12 cellular contexts compared by ENCODE assay signal in genomic region chr3:30435950-30436349, GRCh38.
DNase-seq lines count a peak whose midpoint lies in the region; ATAC-seq and TF ChIP-seq lines count a peak whose summit lies in the region.
"Had no signal": no experiment of that assay in that cellular context is flagged by ENCODE, and none has a peak within 500 bp of the region (broad histone marks: within the 10 kb centered on the region; RNA-seq: fewer than 3 reads in every experiment).

No MANE protein-coding gene starts in this region.

- peak overlapping the region; percentile 67 for H3K27ac ChIP-seq in subcutaneous abdominal adipose tissue (ENCODE audit: low read depth, low read length)

- no peaks in the 10 kb centered on the region for H3K36me3 ChIP-seq in subcutaneous abdominal adipose tissue (ENCODE audit: control insufficient read depth in 5 of 5, insufficient read depth in 5 of 5, low read length in 5 of 5)

- peaks cover 8 to 28% (median 25%) of the 10 kb centered on the region in 5 donors for H3K4me1 ChIP-seq in subcutaneous abdominal adipose tissue (ENCODE audit: control insufficient read depth in 5 of 5, insufficient read depth in 5 of 5, low read length in 5 of 5)

- H3K9me3 Mint-ChIP-seq in activated T-cell treated with anti-CD3 and anti-CD28 coated beads, Interleukin-2, amount 50 U/mL, for 72 hours = no peaks in the 10 kb centered on the region
- H3K9me3 Mint-ChIP-seq in T-cell = no peaks in the 10 kb centered on the region

- no peaks in the 10 kb centered on the region for H3K27me3 Mint-ChIP-seq in activated T-cell treated with anti-CD3 and anti-CD28 coated beads, Interleukin-2, amount 50 U/mL, for 72 hours (ENCODE audit: low read depth)
- H3K27me3 Mint-ChIP-seq in T-cell = no peaks in the 10 kb centered on the region

- peaks cover 0 to 2% of the 10 kb centered on the region in 2 donors for H3K36me3 Mint-ChIP-seq in activated T-cell treated with anti-CD3 and anti-CD28 coated beads, Interleukin-2, amount 50 U/mL, for 72 hours (ENCODE audit: insufficient read depth in 2 of 2)
- H3K36me3 Mint-ChIP-seq in T-cell = no peaks in the 10 kb centered on the region

- CTCF ChIA-PET in T-cell (lab: Charles Lee) = no interaction called here

- no peak for DNase-seq in activated T-cell treated with anti-CD3 and anti-CD28 coated beads, Interleukin-2, amount 50 U/mL, for 72 hours
- DNase-seq in activated T-cell treated with anti-CD3 and anti-CD28 coated beads for 4 hours (no peak), T-cell (peak in 3 of 34 experiments; percentile 0 to 9 (median 1)), foreskin fibroblast (peak; percentile 38 to 77), NCI-H2107 treated with DMSO at 0.1 percent for 48 hours (lab: John Stamatoyannopoulos, UW; ENCODE audit: unreplicated experiment) (no peak)
- DNase-seq: hippocampal formation; NCI-H2171 treated with DMSO at 0.1 percent for 48 hours; stimulated activated CD4-positive, alpha-beta T cell treated with anti-CD3 and anti-CD28 coated beads, Interleukin-1b, Interleukin-23, amount 100 ng/mL, for 48 hours; trophoblast cell had no signal

- ATAC-seq in activated T-cell treated with anti-CD3 and anti-CD28 coated beads, Interleukin-2, amount 50 U/mL, for 72 hours (replicated peaks in 1 of 2) = peak in 1 of 2 donors; percentile 15
- peak; percentile 41 to 73 (median 62) for ATAC-seq in T-cell (replicated peaks in 1 of 4)
- no peak for ATAC-seq in GM18909 (IDR thresholded peaks at IDR 0.05; ENCODE audit: poor library complexity, unreplicated experiment)
- ATAC-seq in GM18520 (IDR thresholded peaks at IDR 0.05; ENCODE audit: unreplicated experiment) = no peak

- H3K9ac ChIP-seq in subcutaneous abdominal adipose tissue (ENCODE audit: low read length in 5 of 5) = peak overlapping the region; percentile 8 to 71 (median 10)

- peak overlapping the region; percentile 43 for H3K27ac Mint-ChIP-seq in activated T-cell treated with anti-CD3 and anti-CD28 coated beads, Interleukin-2, amount 50 U/mL, for 72 hours
- peak overlapping the region; percentile 70 to 92 for H3K27ac Mint-ChIP-seq in T-cell

- peak overlapping the region; percentile 66 to 91 for H3K4me3 Mint-ChIP-seq in activated T-cell treated with anti-CD3 and anti-CD28 coated beads, Interleukin-2, amount 50 U/mL, for 72 hours
- H3K4me3 Mint-ChIP-seq in T-cell = peak overlapping the region; percentile 44 to 75 (median 64)

- POLR2A ChIA-PET in T-cell (lab: Charles Lee) = interaction anchor here (0.6 kb wide), 2 partner anchors 196 to 282 kb away, joined by 3 read pairs; no protein-coding TSS in a partner anchor

- peaks cover 22% of the 10 kb centered on the region for H3K4me1 Mint-ChIP-seq in activated T-cell treated with anti-CD3 and anti-CD28 coated beads, Interleukin-2, amount 50 U/mL, for 72 hours (ENCODE audit: low read depth)
- peaks cover 26 to 37% (median 30%) of the 10 kb centered on the region in 3 donors for H3K4me1 Mint-ChIP-seq in T-cell

- no peaks in the 10 kb centered on the region for H3K27me3 ChIP-seq in subcutaneous abdominal adipose tissue (ENCODE audit: control insufficient read depth in 5 of 5, insufficient read depth in 4 of 5, low read length in 5 of 5)

- no peak for TF ChIP-seq CTCF in foreskin fibroblast (IDR thresholded peaks at IDR 0.05; ENCODE audit: low read depth, low read length)

- H3K4me3 ChIP-seq in foreskin fibroblast (ENCODE audit: low read depth in 1 of 2, low read length in 2 of 2) (peak overlapping the region; percentile 33 to 50), subcutaneous abdominal adipose tissue (ENCODE audit: low read depth in 1 of 5, low read length in 5 of 5) (peak overlapping the region; percentile 24 to 62 (median 53))

- H3K9me3 ChIP-seq in subcutaneous abdominal adipose tissue (ENCODE audit: control insufficient read depth in 5 of 5, low read length in 5 of 5) = no peaks in the 10 kb centered on the region

Comparison
In these comparisons a context has a peak if more than half of its experiments do, and no peak if none do; other contexts are left out.
1. ATAC-seq: peak in T-cell (4 of 4); none in GM18909 (single experiment) and GM18520 (single experiment).
2. DNase-seq: peak in foreskin fibroblast (2 of 2); none in activated T-cell treated with anti-CD3 and anti-CD28 coated beads, Interleukin-2, amount 50 U/mL, for 72 hours (0 of 2), activated T-cell treated with anti-CD3 and anti-CD28 coated beads for 4 hours (single experiment) and NCI-H2107 treated with DMSO at 0.1 percent for 48 hours (single experiment).